ENCODE assay signal across 8 cellular contexts in the genomic region with DNA sequence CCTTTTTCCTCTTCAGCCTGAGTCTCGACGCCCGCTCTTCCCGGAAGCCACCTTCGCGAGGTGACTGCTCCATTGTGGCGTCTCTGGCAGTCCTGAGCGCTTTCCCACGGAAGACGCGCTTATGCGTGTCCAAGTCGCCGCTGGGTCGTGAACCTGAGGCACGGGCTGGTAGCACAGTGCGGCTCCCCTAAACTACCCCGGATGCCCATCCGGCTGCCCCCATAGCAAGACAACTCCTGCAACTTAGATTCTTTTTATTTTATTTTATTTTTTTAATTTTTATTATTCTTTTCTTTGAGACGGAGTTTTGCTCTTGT. TPM values are rescaled to one million over a fixed set of nuclear protein-coding genes. Genes with fewer than 3 reads are reported as not detected.
DNase-seq lines count a peak whose midpoint lies in the region; ATAC-seq and TF ChIP-seq lines count a peak whose summit lies in the region.

No MANE protein-coding gene starts in this region.

- peak overlapping the region; percentile 7 for H3K27ac ChIP-seq in endodermal cell (ENCODE audit: low read depth, low read length)
- H3K27ac ChIP-seq in ovary, result peak overlapping the region in 1 of 2 donors; percentile 12

- TF ChIP-seq CTCF in GM12864 (IDR thresholded peaks at IDR 0.05; ENCODE audit: low read depth, low read length, missing control alignments) (no peak), LNCaP clone FGC (IDR thresholded peaks at IDR 0.05; ENCODE audit: control insufficient read depth, extremely low read depth, insufficient read depth) (no peak), endodermal cell (conservative IDR thresholded peaks at IDR 0.05) (no peak), ovary (IDR thresholded peaks at IDR 0.05) (no peak)

- H3K36me3 Mint-ChIP-seq in endodermal cell (ENCODE audit: low read depth), result peaks cover 4% of the 10 kb centered on the region

- peaks cover 14% of the 10 kb centered on the region for H3K4me1 Mint-ChIP-seq in endodermal cell

- H3K36me3 ChIP-seq in endodermal cell (ENCODE audit: control insufficient read depth, insufficient read depth, low read length) (peaks cover 9% of the 10 kb centered on the region), ovary (no peaks in the 10 kb centered on the region)

- H3K27me3 Mint-ChIP-seq in endodermal cell (ENCODE audit: insufficient read depth), result peaks cover 14% of the 10 kb centered on the region

- peaks cover 5% of the 10 kb centered on the region for H3K4me1 ChIP-seq in endodermal cell (ENCODE audit: control insufficient read depth, insufficient read depth, low read length)
- peaks cover 12% of the 10 kb centered on the region for H3K4me1 ChIP-seq in ovary (ENCODE audit: insufficient read depth)

- intact Hi-C loops in ovary (cut with DNase I), result loop anchor here in 2 of 4 donors (10.0 kb wide), 2 partner anchors 143 to 153 kb away; a partner anchor contains a TSS

- H3K4me3 Mint-ChIP-seq in endodermal cell, result peak overlapping the region; percentile 87

- peaks cover 5% of the 10 kb centered on the region for H3K27me3 ChIP-seq in endodermal cell (ENCODE audit: control insufficient read depth, insufficient read depth, low read length, poor library complexity, severe bottlenecking)
- no peaks in the 10 kb centered on the region for H3K27me3 ChIP-seq in ovary

- peaks cover 13% of the 10 kb centered on the region for H3K9me3 Mint-ChIP-seq in endodermal cell

- ATAC-seq in HG02981 (IDR thresholded peaks at IDR 0.05; ENCODE audit: unreplicated experiment), result no peak
- no peak for ATAC-seq in HG03097 (IDR thresholded peaks at IDR 0.05; ENCODE audit: low FRiP score, unreplicated experiment)

- WGBS in endodermal cell (ENCODE audit: insufficient coverage in 1 of 2, insufficient read length in 1 of 2), 2 experiments, result 30 to 36% methylated on average over 13 to 20 of the region's 20 CpGs
- WGBS in ovary, 3 donors, result 13 to 19% (median 15%) methylated on average over 20 of the region's 20 CpGs

- TF ChIP-seq EP300 in ovary (IDR thresholded peaks at IDR 0.05), result no peak

- H3K9me3 ChIP-seq in endodermal cell (ENCODE audit: control insufficient read depth, low read length), result no peaks in the 10 kb centered on the region
- no peaks in the 10 kb centered on the region for H3K9me3 ChIP-seq in ovary

- H3K9ac ChIP-seq in endodermal cell (ENCODE audit: extremely low read depth, low read length, poor library complexity, severe bottlenecking), result peak overlapping the region; percentile 66

- TF ChIP-seq POLR2A in ovary (IDR thresholded peaks at IDR 0.05), result no peak

- peak overlapping the region; percentile 60 for H3K4me3 ChIP-seq in GM12864 (ENCODE audit: low read depth, low read length)
- peak overlapping the region; percentile 49 for H3K4me3 ChIP-seq in LNCaP clone FGC (ENCODE audit: low read depth, low read length)
- H3K4me3 ChIP-seq in endodermal cell (ENCODE audit: low read length), result peak overlapping the region; percentile 75
- peak overlapping the region; percentile 61 for H3K4me3 ChIP-seq in ovary

- peak overlapping the region; percentile 99 for H3K27ac Mint-ChIP-seq in endodermal cell

- DNase-seq in GM12864 (ENCODE audit: low read depth) (no peak), LNCaP clone FGC (ENCODE audit: low read depth) (no peak), endodermal cell (no peak), ovary (no peak), NCI-H2107 (lab: John Stamatoyannopoulos, UW) (no peak), islet precursor cell (no peak)

RNA-seq across cellular contexts. Expression of a gene that starts 2.1 kb away (rescaled TPM):
- total RNA-seq in endodermal cell, result 10 to 100 TPM; 51.8 to 56.4 TPM
- 5.3 TPM for polyA plus RNA-seq in endodermal cell (2013, experiment 1 of 2)
- polyA plus RNA-seq in endodermal cell (2013, experiment 2 of 2), result 5.1 TPM
- total RNA-seq in ovary, result 10 to 100 TPM in 1 of 7 donors, 1 to 10 TPM in 4, under 1 TPM in 2; 0.68 to 13.8 (median 2.1) TPM
- polyA plus RNA-seq in ovary, result under 1 TPM; 0.17 to 0.44 TPM

RNA-seq across cellular contexts. Expression of a gene that starts 7.2 kb away (rescaled TPM):
- total RNA-seq in endodermal cell (1 to 10 TPM; 8.7 to 10.0 TPM), ovary (10 to 100 TPM in 3 of 7 donors, 1 to 10 TPM in 4; 7.7 to 18.4 (median 9.7) TPM)
- polyA plus RNA-seq in endodermal cell (2013, experiment 1 of 2), result 10.8 TPM
- polyA plus RNA-seq in endodermal cell (2013, experiment 2 of 2), result 10.7 TPM
- 10 to 100 TPM in 1 of 2 donors, 1 to 10 TPM in 1; 7.3 to 12.4 TPM for polyA plus RNA-seq in ovary

RNA-seq across cellular contexts. Expression of a gene that starts 26.3 kb away (rescaled TPM):
- total RNA-seq in endodermal cell (10 to 100 TPM; 43.6 to 47.2 TPM), ovary (10 to 100 TPM in 3 of 7 donors, 1 to 10 TPM in 4; 5.5 to 14.4 (median 9.0) TPM)
- 20.2 TPM for polyA plus RNA-seq in endodermal cell (2013, experiment 1 of 2)
- 20.7 TPM for polyA plus RNA-seq in endodermal cell (2013, experiment 2 of 2)
- polyA plus RNA-seq in ovary, result 10 to 100 TPM in 1 of 2 donors, 1 to 10 TPM in 1; 3.1 to 11.5 TPM
